In the genomic region with DNA sequence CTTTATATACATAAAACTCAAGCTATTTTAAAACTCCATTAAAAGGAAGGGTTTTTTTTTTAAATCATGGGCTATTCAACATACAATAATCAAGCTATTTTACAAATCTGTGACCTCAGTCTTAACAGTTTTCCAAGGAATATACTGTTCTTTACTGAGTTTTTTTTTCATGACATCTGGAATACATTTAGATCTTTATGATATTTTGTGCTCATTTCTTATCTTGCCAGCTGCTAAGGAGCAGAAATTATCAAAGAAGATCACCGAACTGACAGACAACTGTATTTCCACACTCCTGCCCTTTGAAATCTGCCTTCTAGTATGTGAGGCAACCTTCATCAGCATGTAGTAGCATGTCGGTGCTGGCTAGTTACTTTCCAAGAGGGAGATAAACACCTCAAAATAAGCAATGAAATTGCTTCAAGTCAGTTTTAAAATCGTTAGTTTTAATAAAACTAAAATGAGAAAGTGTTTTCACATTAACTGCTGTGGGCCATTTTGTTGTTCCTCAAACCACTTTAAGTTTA, we compare ENCODE assay signal across 22 cellular contexts.
"Had no signal": no experiment of that assay in that cellular context is flagged by ENCODE, and none has a peak within 500 bp of the region (broad histone marks: within the 10 kb centered on the region; RNA-seq: fewer than 3 reads in every experiment).

No MANE protein-coding gene starts in this region.

- H3K9me3 Mint-ChIP-seq: central memory CD8-positive, alpha-beta T cell; stimulated activated effector memory CD8-positive, alpha-beta T cell treated with anti-CD3 and anti-CD28 coated beads, Interleukin-12 subunit alpha, Interleukin-12 subunit beta, amount 100 ng/mL, for 72 hours had no signal

- ATAC-seq: activated CD8-positive, alpha-beta T cell treated with anti-CD3 and anti-CD28 coated beads for 36 hours; left cardiac atrium; stimulated activated effector memory CD8-positive, alpha-beta T cell treated with anti-CD3 and anti-CD28 coated beads, Interleukin-12 subunit alpha, Interleukin-12 subunit beta, amount 100 ng/mL, for 72 hours; T-cell; upper lobe of right lung had no signal

- H3K27ac Mint-ChIP-seq: activated CD8-positive, alpha-beta T cell treated with anti-CD3 and anti-CD28 coated beads for 36 hours; activated naive CD8-positive, alpha-beta T cell treated with anti-CD3 and anti-CD28 coated beads, Interleukin-2, amount 10 ng/mL, durations not matched to agents 7 days and 5 days; activated T-cell treated with anti-CD3 and anti-CD28 coated beads, Interleukin-2, amount 50 U/mL, for 24 hours; activated T-helper 2 cell treated with anti-CD3 and anti-CD28 coated beads, Interferon-gamma antibody, Interleukin-2, Interleukin-4, amounts not matched to agents 10 μg/mL and 5 μg/mL and 100 μg/mL, durations not matched to agents 14 hours and 24 hours and 36 hours; brain; nephron; stimulated activated effector memory CD8-positive, alpha-beta T cell treated with anti-CD3 and anti-CD28 coated beads, Interleukin-12 subunit alpha, Interleukin-12 subunit beta, amount 100 ng/mL, for 72 hours; T-cell had no signal

- H3K36me3 ChIP-seq: lower lobe of right lung, sigmoid colon, thoracic aorta, upper lobe of right lung had no signal

- H3K27ac ChIP-seq: coronary artery, lower lobe of right lung, parathyroid adenoma, sigmoid colon, thoracic aorta, upper lobe of right lung had no signal

- H3K4me1 ChIP-seq: parathyroid adenoma, sigmoid colon had no signal

- H3K4me3 ChIP-seq: coronary artery, lower lobe of right lung, sigmoid colon, thoracic aorta, upper lobe of right lung had no signal

- H3K79me2 ChIP-seq: parathyroid adenoma had no signal

- H3K36me3 Mint-ChIP-seq: stimulated activated effector memory CD8-positive, alpha-beta T cell treated with anti-CD3 and anti-CD28 coated beads, Interleukin-12 subunit alpha, Interleukin-12 subunit beta, amount 100 ng/mL, for 72 hours had no signal

- H3K9me3 ChIP-seq: sigmoid colon, thoracic aorta had no signal

- H3K4me3 Mint-ChIP-seq: activated CD8-positive, alpha-beta T cell treated with anti-CD3 and anti-CD28 coated beads for 36 hours; activated naive CD8-positive, alpha-beta T cell treated with anti-CD3 and anti-CD28 coated beads, Interleukin-2, amount 10 ng/mL, durations not matched to agents 7 days and 5 days; activated T-cell treated with anti-CD3 and anti-CD28 coated beads, Interleukin-2, amount 50 U/mL, for 24 hours; brain; central memory CD8-positive, alpha-beta T cell; nephron; stimulated activated effector memory CD8-positive, alpha-beta T cell treated with anti-CD3 and anti-CD28 coated beads, Interleukin-12 subunit alpha, Interleukin-12 subunit beta, amount 100 ng/mL, for 72 hours; T-cell had no signal

- DNase-seq: activated CD4-positive, alpha-beta T cell treated with anti-CD3 and anti-CD28 coated beads for 48 hours; activated CD4-positive, CD25-positive, alpha-beta regulatory T cell; activated CD8-positive, alpha-beta T cell treated with anti-CD3 and anti-CD28 coated beads for 36 hours; activated naive CD4-positive, alpha-beta T cell treated with Interleukin-2 at 50 U/mL for 16 hours; activated naive CD8-positive, alpha-beta T cell treated with anti-CD3 and anti-CD28 coated beads, Interleukin-2, amount 10 ng/mL, durations not matched to agents 7 days and 5 days; activated T-cell treated with anti-CD3 and anti-CD28 coated beads, Interleukin-2, amount 50 U/mL, for 24 hours; anterior cingulate cortex; left cardiac atrium; lower lobe of right lung; midbrain; sigmoid colon; stimulated activated CD4-positive, alpha-beta T cell treated with anti-CD3 and anti-CD28 coated beads, Interleukin-4, amount 100 ng/mL, for 24 hours; T-cell; upper lobe of right lung had no signal

- H3K9ac ChIP-seq: parathyroid adenoma had no signal

- H2AFZ ChIP-seq: parathyroid adenoma had no signal

- H3K4me1 Mint-ChIP-seq: central memory CD8-positive, alpha-beta T cell; stimulated activated effector memory CD8-positive, alpha-beta T cell treated with anti-CD3 and anti-CD28 coated beads, Interleukin-12 subunit alpha, Interleukin-12 subunit beta, amount 100 ng/mL, for 72 hours had no signal

- H3K27me3 ChIP-seq: sigmoid colon, upper lobe of right lung had no signal
